8 cellular contexts compared by ENCODE assay signal in genomic region chr5:115414406-115415142, GRCh38.
DNase-seq lines count a peak whose midpoint lies in the region; ATAC-seq, FAIRE-seq and TF ChIP-seq lines count a peak whose summit lies in the region.

No MANE protein-coding gene starts in this region.

- CTCF ChIA-PET in H1 (lab: Charles Lee; ENCODE audit: partially characterized antibody) = interaction anchor here (0.7 to 1.6 kb wide), 5 partner anchors 12 to 105 kb away, joined by 3 to 5 read pairs (median 3); no protein-coding TSS in a partner anchor

- TF ChIP-seq CTCF in H1 (IDR thresholded peaks at IDR 0.05; ENCODE audit: control extremely low read depth in 1 of 3, insufficient read depth in 1 of 3, low read depth in 1 of 3, low read length in 3 of 3) (no peak), psoas muscle (IDR thresholded peaks at IDR 0.05) (no peak)

- no peak overlapping the region for H2AK5ac ChIP-seq in H1 (ENCODE audit: low read depth, low read length)

- H3K4me3 ChIP-seq in H1 (ENCODE audit: extremely low read depth in 1 of 4, insufficient read depth in 2 of 4, low read depth in 3 of 4, low read length in 4 of 4) (no peak overlapping the region), psoas muscle (no peak overlapping the region)

- TF ChIP-seq EP300 in H1 (IDR thresholded peaks at IDR 0.05; ENCODE audit: borderline replicate concordance in 1 of 2, low read depth in 2 of 2, low read length in 2 of 2) = no peak

- H3K56ac ChIP-seq in H1 (replicated peaks; ENCODE audit: insufficient read length, low read depth, low read length) = no peak overlapping the region

- no peak overlapping the region for H2BK12ac ChIP-seq in H1 (ENCODE audit: low read depth, low read length)

- no peaks in the 10 kb centered on the region for H3K36me3 ChIP-seq in H1 (ENCODE audit: control insufficient read depth in 2 of 4, insufficient read depth in 4 of 4, low read length in 3 of 4)
- no peaks in the 10 kb centered on the region for H3K36me3 ChIP-seq in psoas muscle (ENCODE audit: insufficient read depth in 1 of 2, low read depth in 1 of 2)

- no peak for TF ChIP-seq RAD21 in H1 (IDR thresholded peaks at IDR 0.05 in 1 of 2, conservative IDR thresholded peaks at IDR 0.05 in 1 of 2; ENCODE audit: low read depth in 2 of 2, low read length in 2 of 2)

- H3K23ac ChIP-seq in H1 (ENCODE audit: insufficient read length) = no peak overlapping the region

- H3K4me1 ChIP-seq in H1 (replicated peaks in 1 of 4; ENCODE audit: control insufficient read depth in 3 of 4, insufficient read depth in 4 of 4, low read length in 3 of 4) (no peaks in the 10 kb centered on the region), psoas muscle (peaks cover 12% of the 10 kb centered on the region)

- H2BK120ac ChIP-seq in H1 (replicated peaks; ENCODE audit: low read depth, low read length) = no peak overlapping the region

- no peak overlapping the region for H4K5ac ChIP-seq in H1 (ENCODE audit: insufficient read length, low read depth, low read length)

- intact Hi-C loops in psoas muscle (cut with DNase I) = loop anchor here (5.0 kb wide), 3 partner anchors 32 to 128 kb away; partner anchors contain the start of gene FEM1C (in 1 of the 2)
- intact Hi-C loops in posterior cingulate gyrus (cut with DNase I) = no loop called here

- FAIRE-seq in H1 (lab: Jason Lieb, UNC) = no peak

- no peak overlapping the region for H2BK15ac ChIP-seq in H1 (ENCODE audit: low read length)

- no peak overlapping the region for H4K91ac ChIP-seq in H1 (replicated peaks; ENCODE audit: insufficient read length, low read length)

- ATAC-seq in GM18499 (IDR thresholded peaks at IDR 0.05; ENCODE audit: insufficient read depth, unreplicated experiment) = peak; percentile 7
- ATAC-seq in HG03432 (IDR thresholded peaks at IDR 0.05; ENCODE audit: unreplicated experiment) = peak; percentile 30
- peak; percentile 86 to 96 (median 95) for ATAC-seq in psoas muscle
- ATAC-seq in HG02571 (IDR thresholded peaks at IDR 0.05; ENCODE audit: unreplicated experiment) = no peak
- no peak for ATAC-seq in GM21528 (IDR thresholded peaks at IDR 0.05; ENCODE audit: low FRiP score, unreplicated experiment)

- no peak overlapping the region for H3K9ac ChIP-seq in H1 (replicated peaks in 1 of 4; ENCODE audit: extremely low read depth in 1 of 4, low read depth in 3 of 4, low read length in 3 of 4)

- no peaks in the 10 kb centered on the region for H3K79me2 ChIP-seq in H1 (ENCODE audit: control insufficient read depth in 1 of 2, insufficient read depth in 2 of 2, low read length in 2 of 2)

- no peaks in the 10 kb centered on the region for H3K27me3 ChIP-seq in H1 (replicated peaks in 1 of 4; ENCODE audit: control insufficient read depth in 3 of 4, extremely low read depth in 1 of 4, insufficient read depth in 3 of 4, low read length in 3 of 4)
- no peaks in the 10 kb centered on the region for H3K27me3 ChIP-seq in psoas muscle (ENCODE audit: insufficient read depth in 3 of 3, low read length in 2 of 3)

- H4K8ac ChIP-seq in H1 (ENCODE audit: extremely low read depth, insufficient read depth, low read length) = no peak overlapping the region

- H3K9me3 ChIP-seq in H1 (ENCODE audit: insufficient read depth in 2 of 2, low read depth in 1 of 2, low read length in 1 of 2) = no peaks in the 10 kb centered on the region
- no peaks in the 10 kb centered on the region for H3K9me3 ChIP-seq in psoas muscle

- no peak overlapping the region for H2BK20ac ChIP-seq in H1 (ENCODE audit: low read length)

- peak overlapping the region; percentile 24; the same call in 1 of the 2 replicates for H2AFZ ChIP-seq in H1 (ENCODE audit: low read length)

- H2BK5ac ChIP-seq in H1 (ENCODE audit: low read depth, low read length) = no peak overlapping the region

- no peak overlapping the region for H3K14ac ChIP-seq in H1 (ENCODE audit: insufficient read length)

- H3K4ac ChIP-seq in H1 (replicated peaks; ENCODE audit: insufficient read length, low read depth, low read length) = no peak overlapping the region

- H3K27ac ChIP-seq in H1 (ENCODE audit: low read depth, low read length) (no peak overlapping the region), psoas muscle (peak overlapping the region; percentile 16)

- 88% methylated on average over 4 of the region's 5 CpGs; no CpG with 5 or more reads in 1 of the 2 experiments for WGBS in H1 (ENCODE audit: extremely low coverage in 1 of 2, insufficient coverage in 1 of 2, insufficient read length in 1 of 2, insufficient replicate concordance in 2 of 2, low coverage in 1 of 2, low lambda C conversion rate in 2 of 2, missing lambda C conversion rate in 1 of 2), 2 experiments
- 62 to 68% (median 64%) methylated on average over 5 of the region's 5 CpGs for WGBS in psoas muscle, 3 donors

- POLR2A ChIA-PET in H1 (lab: Charles Lee; ENCODE audit: partially characterized antibody) = no interaction called here

- H3K4me2 ChIP-seq in H1 (ENCODE audit: insufficient read depth in 1 of 2, low read depth in 2 of 2, low read length in 2 of 2) = no peak overlapping the region

- no peaks in the 10 kb centered on the region for H3K79me1 ChIP-seq in H1 (ENCODE audit: low read depth, low read length)

- no peak for DNase-seq in H1 (ENCODE audit: low read depth in 1 of 2, low spot score in 2 of 2)
- DNase-seq in psoas muscle = peak; percentile 60 to 71
- DNase-seq in NK-92 (lab: John Stamatoyannopoulos, UW; ENCODE audit: unreplicated experiment) = no peak
- DNase-seq in posterior cingulate gyrus = no peak

- TF ChIP-seq POLR2A in H1 (IDR thresholded peaks at IDR 0.05; ENCODE audit: control extremely low read depth in 1 of 2, low read depth in 2 of 2, low read length in 2 of 2) = no peak

- H3K18ac ChIP-seq in H1 (ENCODE audit: extremely low read depth, low read length) = no peak overlapping the region

- H3K23me2 ChIP-seq in H1 (ENCODE audit: low read depth, low read length) = no peaks in the 10 kb centered on the region; the same call in 1 of the 2 replicates

- H4K20me1 ChIP-seq in H1 (replicated peaks in 1 of 2; ENCODE audit: control insufficient read depth in 1 of 2, insufficient read depth in 2 of 2, low read length in 2 of 2) = no peaks in the 10 kb centered on the region

TF ChIP-seq in H1, 55 proteins besides CTCF, POLR2A, EP300 and RAD21 (continues in another document):
- TF ChIP-seq GTF2F1 (IDR thresholded peaks at IDR 0.05; ENCODE audit: borderline replicate concordance, low read depth, low read length) (no peak), EZH2 (IDR thresholded peaks at IDR 0.05; ENCODE audit: low read depth, low read length, severe bottlenecking) (no peak), SIRT6 (IDR thresholded peaks at IDR 0.05; ENCODE audit: low read length) (no peak), SIX5 (IDR thresholded peaks at IDR 0.05; ENCODE audit: low read depth, low read length) (no peak), MAX (IDR thresholded peaks at IDR 0.05) (no peak), SIN3A (conservative IDR thresholded peaks at IDR 0.05 in 1 of 2, IDR thresholded peaks at IDR 0.05 in 1 of 2; ENCODE audit: low read depth in 1 of 2, low read length in 2 of 2) (no peak), TBP (IDR thresholded peaks at IDR 0.05; ENCODE audit: low read depth, low read length) (no peak), ATF2 (IDR thresholded peaks at IDR 0.05; ENCODE audit: low read length) (no peak), CBX8 (IDR thresholded peaks at IDR 0.05; ENCODE audit: borderline replicate concordance, low read depth, low read length) (no peak)

Comparison
In these comparisons a context has a peak if more than half of its experiments do, and no peak if none do; other contexts are left out.
1. ATAC-seq: peak in GM18499 (single experiment), HG03432 (single experiment) and psoas muscle (4 of 4); none in HG02571 (single experiment) and GM21528 (single experiment).
2. DNase-seq: peak in psoas muscle (2 of 2); none in H1 (0 of 2), NK-92 (single experiment) and posterior cingulate gyrus (0 of 10).